15 cellular contexts compared by ENCODE assay signal in genomic region chr10:111084346-111085255, GRCh38. TPM values are rescaled to one million over a fixed set of nuclear protein-coding genes. Genes with fewer than 3 reads are reported as not detected.
"Had no signal": no experiment of that assay in that cellular context is flagged by ENCODE, and none has a peak within 500 bp of the region (broad histone marks: within the 10 kb centered on the region; RNA-seq: fewer than 3 reads in every experiment).

No MANE protein-coding gene starts in this region.

- H3K4me1 ChIP-seq: ascending aorta had no signal

- ATAC-seq: activated CD4-positive, alpha-beta T cell treated with anti-CD3 and anti-CD28 coated beads for 36 hours; left ventricle myocardium superior had no signal

- H3K9me3 ChIP-seq: ascending aorta, heart right ventricle, pancreas had no signal

- H3K36me3 ChIP-seq: ascending aorta, heart right ventricle, pancreas, WERI-Rb-1 had no signal

- H3K4me1 Mint-ChIP-seq: activated CD4-positive, alpha-beta memory T cell treated with anti-CD3 and anti-CD28 coated beads, Interleukin-2, amount 10 ng/mL, durations not matched to agents 7 days and 5 days; activated CD4-positive, alpha-beta T cell treated with anti-CD3 and anti-CD28 coated beads for 36 hours had no signal

- H3K27me3 ChIP-seq: ascending aorta, pancreas had no signal

- H3K9me3 Mint-ChIP-seq: activated CD4-positive, alpha-beta memory T cell treated with anti-CD3 and anti-CD28 coated beads, Interleukin-2, amount 10 ng/mL, durations not matched to agents 7 days and 5 days had no signal

- H3K4me3 Mint-ChIP-seq: activated CD4-positive, alpha-beta memory T cell treated with anti-CD3 and anti-CD28 coated beads, Interleukin-2, amount 10 ng/mL, durations not matched to agents 7 days and 5 days; activated CD4-positive, alpha-beta T cell treated with anti-CD3 and anti-CD28 coated beads for 36 hours had no signal

- H3K27ac ChIP-seq: ascending aorta, heart right ventricle, pancreas, skin epidermis, WERI-Rb-1 had no signal

- H3K4me3 ChIP-seq: ascending aorta, heart right ventricle, pancreas, skin epidermis had no signal

- H3K27ac Mint-ChIP-seq: activated CD4-positive, alpha-beta memory T cell treated with anti-CD3 and anti-CD28 coated beads, Interleukin-2, amount 10 ng/mL, durations not matched to agents 7 days and 5 days; activated CD4-positive, alpha-beta T cell treated with anti-CD3 and anti-CD28 coated beads for 36 hours had no signal

- DNase-seq: activated CD4-positive, alpha-beta T cell treated with anti-CD3 and anti-CD28 coated beads for 36 hours; activated naive CD4-positive, alpha-beta T cell; foreskin melanocyte; heart right ventricle; left ventricle myocardium superior; mesenchymal stem cell; pancreas; T1000; trophoblast cell; WERI-Rb-1 had no signal

RNA-seq across cellular contexts. Expression of gene ADRA2A, which starts 7.8 kb away (rescaled TPM):
- total RNA-seq: activated CD4-positive, alpha-beta memory T cell treated with anti-CD3 and anti-CD28 coated beads, Interleukin-2, amount 10 ng/mL, durations not matched to agents 7 days and 5 days; activated CD4-positive, alpha-beta T cell treated with anti-CD3 and anti-CD28 coated beads for 36 hours; bronchial epithelial cell; endothelial cell of umbilical vein had no signal
